In genomic region chr17:9575381-9576072, GRCh38 we compare ENCODE assay signal across 8 cellular contexts. TPM values are rescaled to one million over a fixed set of nuclear protein-coding genes. Genes with fewer than 3 reads are reported as not detected.
DNase-seq lines count a peak whose midpoint lies in the region; ATAC-seq and TF ChIP-seq lines count a peak whose summit lies in the region.

Gene STX8, minus strand, starts transcription at chr17:9575820. Its CDS starts 12 bp downstream, at chr17:9575808.

- in situ Hi-C loops in GM13976 (cut with MboI; ENCODE audit: low sequenced_read_pairs, unreplicated experiment): no loop called here

- H3K27me3 Mint-ChIP-seq in brain: peaks cover 16% of the 10 kb centered on the region

- H3K4me3 Mint-ChIP-seq in brain: peak within 1 kb of the TSS; percentile 93 to 97 (median 95)

- TF ChIP-seq CTCF in GM13976 (IDR thresholded peaks at IDR 0.05; ENCODE audit: borderline replicate concordance, control extremely low read depth, extremely low read depth, insufficient read depth, missing control alignments) (no peak), brain (conservative IDR thresholded peaks at IDR 0.05) (no peak)

- H3K36me3 Mint-ChIP-seq in brain: no peaks in the 10 kb centered on the region

- H3K4me3 ChIP-seq in iPS-11a (ENCODE audit: low read depth, low read length) (peak within 1 kb of the TSS; percentile 78), skeletal muscle cell (ENCODE audit: low read depth, low read length) (peak within 1 kb of the TSS; percentile 95)

- H3K9me3 Mint-ChIP-seq in brain: no peaks in the 10 kb centered on the region

- DNase-seq in GM13976 (ENCODE audit: low spot score) (peak; percentile 88), NCI-H1694 treated with DMSO at 0.1 percent for 48 hours (lab: John Stamatoyannopoulos, UW) (peak; percentile 13), UCSD-AML1 (lab: John Stamatoyannopoulos, UW; ENCODE audit: unreplicated experiment) (peak; percentile 85), skeletal muscle cell (ENCODE audit: low read depth) (peak; percentile 76)

- peaks cover 30% of the 10 kb centered on the region for H3K4me1 Mint-ChIP-seq in brain

- ATAC-seq in HG02678 (IDR thresholded peaks at IDR 0.05; ENCODE audit: unreplicated experiment) (peak; percentile 88), GM18520 (IDR thresholded peaks at IDR 0.05; ENCODE audit: unreplicated experiment) (no peak)

- peak within 1 kb of the TSS; percentile 86 to 97 (median 94) for H3K27ac Mint-ChIP-seq in brain

RNA-seq across cellular contexts. Expression of gene STX8, which starts in this region (rescaled TPM):
- polyA plus RNA-seq in brain (ENCODE audit: insufficient read depth, low read depth, low replicate concordance): 105 TPM

Comparison
In these comparisons a context has a peak if more than half of its experiments do, and no peak if none do; other contexts are left out.
1. DNase-seq: peak in every context shown above with its lines; median percentile 88 in GM13976; 85 in UCSD-AML1; 76 in skeletal muscle cell; 13 in NCI-H1694 treated with DMSO at 0.1 percent for 48 hours.